8 cellular contexts compared by ENCODE assay signal in genomic region chr11:107576497-107577086, GRCh38. TPM values are rescaled to one million over a fixed set of nuclear protein-coding genes. Genes with fewer than 3 reads are reported as not detected.
A peak's percentile ranks its signal among the peaks of the same experiment; 100 is the strongest.
DNase-seq lines count a peak whose midpoint lies in the region; ATAC-seq, FAIRE-seq and TF ChIP-seq lines count a peak whose summit lies in the region.

No MANE protein-coding gene starts in this region.

- H3K9me3 Mint-ChIP-seq in CD8-positive, alpha-beta memory T cell: peaks cover 0 to 1% (median 0%) of the 10 kb centered on the region in 5 donors
- peaks cover 4% of the 10 kb centered on the region for H3K9me3 Mint-ChIP-seq in activated T-cell treated with anti-CD3 and anti-CD28 coated beads, Interleukin-2, amount 50 U/mL, for 24 hours
- H3K9me3 Mint-ChIP-seq in glutamatergic neuron (ENCODE audit: unreplicated experiment): no peaks in the 10 kb centered on the region

- peaks cover 3 to 33% of the 10 kb centered on the region in 2 donors for H3K27me3 Mint-ChIP-seq in CD8-positive, alpha-beta memory T cell
- H3K27me3 Mint-ChIP-seq in activated T-cell treated with anti-CD3 and anti-CD28 coated beads, Interleukin-2, amount 50 U/mL, for 24 hours: peaks cover 8% of the 10 kb centered on the region
- H3K27me3 Mint-ChIP-seq in glutamatergic neuron (ENCODE audit: unreplicated experiment): no peaks in the 10 kb centered on the region

- no peak overlapping the region for H3K27ac Mint-ChIP-seq in CD8-positive, alpha-beta memory T cell
- H3K27ac Mint-ChIP-seq in activated T-cell treated with anti-CD3 and anti-CD28 coated beads, Interleukin-2, amount 50 U/mL, for 24 hours: no peak overlapping the region
- H3K27ac Mint-ChIP-seq in glutamatergic neuron (ENCODE audit: unreplicated experiment): no peak overlapping the region

- peak; percentile 59 for ATAC-seq in GM21515 (IDR thresholded peaks at IDR 0.05; ENCODE audit: unreplicated experiment)
- ATAC-seq in GM21367 (IDR thresholded peaks at IDR 0.05; ENCODE audit: unreplicated experiment): no peak
- ATAC-seq in HG03045 (IDR thresholded peaks at IDR 0.05; ENCODE audit: unreplicated experiment): no peak

- peak; percentile 68 for TF ChIP-seq CTCF in glutamatergic neuron (IDR thresholded peaks at IDR 0.05; ENCODE audit: partially characterized antibody, unreplicated experiment)

- H3K4me1 ChIP-seq in CD8-positive, alpha-beta memory T cell (ENCODE audit: insufficient read depth, low read length): no peaks in the 10 kb centered on the region
- no peaks in the 10 kb centered on the region for H3K4me1 ChIP-seq in small intestine (ENCODE audit: control insufficient read depth in 2 of 2, insufficient read depth in 1 of 2, low read depth in 1 of 2, low read length in 1 of 2)

- H3K36me3 ChIP-seq in CD8-positive, alpha-beta memory T cell (ENCODE audit: insufficient read depth, low read length): no peaks in the 10 kb centered on the region
- no peaks in the 10 kb centered on the region for H3K36me3 ChIP-seq in small intestine (ENCODE audit: control insufficient read depth in 2 of 2, insufficient read depth in 2 of 2, low read length in 2 of 2)

- H3K36me3 Mint-ChIP-seq in CD8-positive, alpha-beta memory T cell: peaks cover 0 to 10% (median 2%) of the 10 kb centered on the region in 3 donors
- no peaks in the 10 kb centered on the region for H3K36me3 Mint-ChIP-seq in activated T-cell treated with anti-CD3 and anti-CD28 coated beads, Interleukin-2, amount 50 U/mL, for 24 hours (ENCODE audit: low read depth)
- H3K36me3 Mint-ChIP-seq in glutamatergic neuron (ENCODE audit: unreplicated experiment): no peaks in the 10 kb centered on the region

- H3K27ac ChIP-seq in CD8-positive, alpha-beta memory T cell (ENCODE audit: low read depth, low read length): no peak overlapping the region
- H3K27ac ChIP-seq in small intestine (ENCODE audit: low read depth in 1 of 2, low read length in 1 of 2): no peak overlapping the region

- peak; percentile 10 to 54 (median 31) for DNase-seq in CD8-positive, alpha-beta memory T cell
- peak; percentile 35 to 83 for DNase-seq in NCI-H526 (lab: John Stamatoyannopoulos, UW)
- peak; percentile 62 for DNase-seq in activated T-cell treated with anti-CD3 and anti-CD28 coated beads, Interleukin-2, amount 50 U/mL, for 24 hours
- peak; percentile 54 for DNase-seq in glutamatergic neuron
- DNase-seq in small intestine: peak; percentile 25

- no peaks in the 10 kb centered on the region for H3K9me3 ChIP-seq in CD8-positive, alpha-beta memory T cell (ENCODE audit: low read length)
- H3K9me3 ChIP-seq in small intestine (ENCODE audit: control insufficient read depth, low read depth): no peaks in the 10 kb centered on the region

- POLR2A ChIA-PET in CD8-positive, alpha-beta memory T cell (lab: Charles Lee): no interaction called here

- WGBS in small intestine, 3 donors: 0% methylated on average over 1 of the region's 1 CpG

- no peak overlapping the region for H3K4me3 Mint-ChIP-seq in CD8-positive, alpha-beta memory T cell
- no peak overlapping the region for H3K4me3 Mint-ChIP-seq in activated T-cell treated with anti-CD3 and anti-CD28 coated beads, Interleukin-2, amount 50 U/mL, for 24 hours
- no peak overlapping the region for H3K4me3 Mint-ChIP-seq in glutamatergic neuron (ENCODE audit: unreplicated experiment)

- CTCF ChIA-PET in CD8-positive, alpha-beta memory T cell (lab: Charles Lee): interaction anchor here (0.8 to 2.1 kb wide), 7 partner anchors 10 to 113 kb away, joined by 3 to 9 read pairs (median 4); partner anchors contain the start of gene ALKBH8

- H3K4me3 ChIP-seq in CD8-positive, alpha-beta memory T cell (ENCODE audit: low read length): no peak overlapping the region
- no peak overlapping the region for H3K4me3 ChIP-seq in small intestine (ENCODE audit: low read depth in 1 of 2, low read length in 2 of 2)

- no peak for FAIRE-seq in small intestine (lab: Jason Lieb, UNC)

- H3K27me3 ChIP-seq in CD8-positive, alpha-beta memory T cell (ENCODE audit: insufficient read depth, low read length, poor library complexity, severe bottlenecking): peaks cover 4% of the 10 kb centered on the region
- H3K27me3 ChIP-seq in small intestine (ENCODE audit: control insufficient read depth in 2 of 2, insufficient read depth in 2 of 2, low read length in 2 of 2): no peaks in the 10 kb centered on the region

- no peaks in the 10 kb centered on the region for H3K4me1 Mint-ChIP-seq in CD8-positive, alpha-beta memory T cell
- H3K4me1 Mint-ChIP-seq in activated T-cell treated with anti-CD3 and anti-CD28 coated beads, Interleukin-2, amount 50 U/mL, for 24 hours (ENCODE audit: low read depth): no peaks in the 10 kb centered on the region
- no peaks in the 10 kb centered on the region for H3K4me1 Mint-ChIP-seq in glutamatergic neuron (ENCODE audit: low read depth, unreplicated experiment)

RNA-seq across cellular contexts. Expression of gene ALKBH8, which starts 11.1 kb away (rescaled TPM):
- total RNA-seq in CD8-positive, alpha-beta memory T cell: 10 to 100 TPM; 19.0 to 19.8 TPM
- polyA plus RNA-seq in CD8-positive, alpha-beta memory T cell: 8.3 TPM
- 6.4 TPM for total RNA-seq in glutamatergic neuron (ENCODE audit: unreplicated experiment)
- polyA plus RNA-seq in small intestine: 1 to 10 TPM; 1.8 to 3.9 (median 2.2) TPM

RNA-seq across cellular contexts. Expression of gene ELMOD1, which starts 14.4 kb away (rescaled TPM):
- total RNA-seq in CD8-positive, alpha-beta memory T cell: not detected
- polyA plus RNA-seq in CD8-positive, alpha-beta memory T cell: not detected
- total RNA-seq in glutamatergic neuron (ENCODE audit: unreplicated experiment): 0.81 TPM
- polyA plus RNA-seq in small intestine: under 1 TPM in 1 of 3 donors, not detected in 2; 0.58 TPM
